Comparison of ENCODE assay signal across 11 cellular contexts in genomic region chr5:105506692-105507277, GRCh38.
A peak's percentile ranks its signal among the peaks of the same experiment; 100 is the strongest.
DNase-seq lines count a peak whose midpoint lies in the region; ATAC-seq and TF ChIP-seq lines count a peak whose summit lies in the region.
"Had no signal": no experiment of that assay in that cellular context is flagged by ENCODE, and none has a peak within 500 bp of the region (broad histone marks: within the 10 kb centered on the region; RNA-seq: fewer than 3 reads in every experiment).

No MANE protein-coding gene starts in this region.

- no TSS peak for BruUV-seq in PC-9 (replicated peaks; lab: Mats Ljungman, UMichigan)

- H3K27ac ChIP-seq in PC-9: no peak overlapping the region
- H3K27ac ChIP-seq in fibroblast of lung (ENCODE audit: insufficient read depth, low read length): no peak overlapping the region
- no peak overlapping the region for H3K27ac ChIP-seq in GM23248
- H3K27ac ChIP-seq: BLaER1 had no signal

- H3K9me3 ChIP-seq in PC-9 (ENCODE audit: insufficient read depth, low read depth): no peaks in the 10 kb centered on the region
- H3K9me3 ChIP-seq in fibroblast of lung (ENCODE audit: control insufficient read depth, insufficient read depth, low read depth, low read length): no peaks in the 10 kb centered on the region
- H3K9me3 ChIP-seq in GM23248 (ENCODE audit: low read depth): no peaks in the 10 kb centered on the region
- H3K9me3 ChIP-seq: BLaER1 had no signal

- in situ Hi-C loops in GM23248 (cut with MboI): no loop called here

- H3K27ac Mint-ChIP-seq in type B pancreatic cell: no peak overlapping the region
- H3K27ac Mint-ChIP-seq in activated CD8-positive, alpha-beta memory T cell treated with anti-CD3 and anti-CD28 coated beads, Interleukin-2, amount 10 ng/mL, durations not matched to agents 7 days and 5 days: no peak overlapping the region

- no peaks in the 10 kb centered on the region for H3K27me3 Mint-ChIP-seq in type B pancreatic cell
- no peaks in the 10 kb centered on the region for H3K27me3 Mint-ChIP-seq in activated CD8-positive, alpha-beta memory T cell treated with anti-CD3 and anti-CD28 coated beads, Interleukin-2, amount 10 ng/mL, durations not matched to agents 7 days and 5 days
- H3K27me3 Mint-ChIP-seq in activated T-cell treated with anti-CD3 and anti-CD28 coated beads, Interleukin-2, amount 50 U/mL, for 4 hours (ENCODE audit: low read depth): no peaks in the 10 kb centered on the region

- no peaks in the 10 kb centered on the region for H3K36me3 Mint-ChIP-seq in type B pancreatic cell
- no peaks in the 10 kb centered on the region for H3K36me3 Mint-ChIP-seq in activated CD8-positive, alpha-beta memory T cell treated with anti-CD3 and anti-CD28 coated beads, Interleukin-2, amount 10 ng/mL, durations not matched to agents 7 days and 5 days
- H3K36me3 Mint-ChIP-seq in activated T-cell treated with anti-CD3 and anti-CD28 coated beads, Interleukin-2, amount 50 U/mL, for 4 hours (ENCODE audit: insufficient read depth): no peaks in the 10 kb centered on the region

- H3K4me3 ChIP-seq in PC-9: no peak overlapping the region
- H3K4me3 ChIP-seq in fibroblast of lung (replicated peaks in 1 of 4; ENCODE audit: control extremely low read depth in 1 of 4, insufficient read depth in 1 of 4, low read depth in 3 of 4, low read length in 4 of 4): no peak overlapping the region
- H3K4me3 ChIP-seq in GM23248: no peak overlapping the region
- H3K4me3 ChIP-seq: BLaER1 had no signal

- H3K4me2 ChIP-seq in PC-9 (no peak overlapping the region), fibroblast of lung (ENCODE audit: extremely low read depth, insufficient read depth, low read length) (no peak overlapping the region), GM23248 (ENCODE audit: unreplicated experiment) (no peak overlapping the region)
- H3K4me2 ChIP-seq: BLaER1 had no signal

- H3F3A ChIP-seq in PC-9 (ENCODE audit: insufficient read depth, low read depth): no peaks in the 10 kb centered on the region
- no peaks in the 10 kb centered on the region for H3F3A ChIP-seq in GM23248 (ENCODE audit: insufficient read depth)

- no peaks in the 10 kb centered on the region for H3K9me3 Mint-ChIP-seq in type B pancreatic cell
- H3K9me3 Mint-ChIP-seq in activated CD8-positive, alpha-beta memory T cell treated with anti-CD3 and anti-CD28 coated beads, Interleukin-2, amount 10 ng/mL, durations not matched to agents 7 days and 5 days (ENCODE audit: low read depth): peaks cover 8% of the 10 kb centered on the region
- H3K9me3 Mint-ChIP-seq in activated T-cell treated with anti-CD3 and anti-CD28 coated beads, Interleukin-2, amount 50 U/mL, for 4 hours: peaks cover 14% of the 10 kb centered on the region

- POLR2A ChIA-PET in PC-9 (lab: Charles Lee; ENCODE audit: unreplicated experiment): no interaction called here

- H4K20me1 ChIP-seq in PC-9 (ENCODE audit: insufficient read depth) (no peaks in the 10 kb centered on the region), fibroblast of lung (ENCODE audit: control insufficient read depth, extremely low read depth, insufficient read depth, low read length) (no peaks in the 10 kb centered on the region), GM23248 (ENCODE audit: insufficient read depth) (no peaks in the 10 kb centered on the region)
- H4K20me1 ChIP-seq: BLaER1 had no signal

- H3K79me2 ChIP-seq in PC-9 (ENCODE audit: low read depth): no peaks in the 10 kb centered on the region
- no peaks in the 10 kb centered on the region for H3K79me2 ChIP-seq in fibroblast of lung (ENCODE audit: control insufficient read depth, insufficient read depth, low read length)
- H3K79me2 ChIP-seq in GM23248 (ENCODE audit: insufficient read depth): no peaks in the 10 kb centered on the region

- intact Hi-C loops in PC-9 (cut with micrococcal nuclease; ENCODE audit: unreplicated experiment): no loop called here

- 5 to 6% methylated on average over 2 of the region's 2 CpGs for WGBS in GM23248 (ENCODE audit: low coverage in 1 of 2, low lambda C conversion rate in 2 of 2, missing lambda C conversion rate in 2 of 2), 2 experiments

- TF ChIP-seq CTCF in PC-9 (conservative IDR thresholded peaks at IDR 0.05) (peak; percentile 44; the same call in 1 of the 2 replicates), fibroblast of lung (conservative IDR thresholded peaks at IDR 0.05 in 1 of 2, IDR thresholded peaks at IDR 0.05 in 1 of 2; ENCODE audit: low read depth in 1 of 2, low read length in 2 of 2) (peak; percentile 7 to 50), type B pancreatic cell (conservative IDR thresholded peaks at IDR 0.05) (peak; percentile 65)

- no peak for ATAC-seq in activated CD8-positive, alpha-beta memory T cell treated with anti-CD3 and anti-CD28 coated beads, Interleukin-2, amount 10 ng/mL, durations not matched to agents 7 days and 5 days
- ATAC-seq in activated T-cell treated with anti-CD3 and anti-CD28 coated beads, Interleukin-2, amount 50 U/mL, for 4 hours: no peak

- H3K9ac ChIP-seq in fibroblast of lung (ENCODE audit: insufficient read depth, low read length) (no peak overlapping the region), GM23248 (no peak overlapping the region)
- H3K9ac ChIP-seq: BLaER1 had no signal

- H3K27me3 ChIP-seq in PC-9 (ENCODE audit: insufficient read depth, low read depth): no peaks in the 10 kb centered on the region
- H3K27me3 ChIP-seq in fibroblast of lung (ENCODE audit: control insufficient read depth, insufficient read depth, low read length): no peaks in the 10 kb centered on the region
- H3K27me3 ChIP-seq in GM23248 (replicated peaks; ENCODE audit: insufficient read depth): no peaks in the 10 kb centered on the region
- H3K27me3 ChIP-seq: BLaER1 had no signal

- H3K36me3 ChIP-seq in PC-9 (ENCODE audit: low read depth) (no peaks in the 10 kb centered on the region), fibroblast of lung (ENCODE audit: control insufficient read depth, insufficient read depth, low read length) (no peaks in the 10 kb centered on the region), GM23248 (ENCODE audit: low read depth) (no peaks in the 10 kb centered on the region)
- H3K36me3 ChIP-seq: BLaER1 had no signal

- no peaks in the 10 kb centered on the region for H3K4me1 Mint-ChIP-seq in type B pancreatic cell (ENCODE audit: unreplicated experiment)
- H3K4me1 Mint-ChIP-seq in activated CD8-positive, alpha-beta memory T cell treated with anti-CD3 and anti-CD28 coated beads, Interleukin-2, amount 10 ng/mL, durations not matched to agents 7 days and 5 days: no peaks in the 10 kb centered on the region
- no peaks in the 10 kb centered on the region for H3K4me1 Mint-ChIP-seq in activated T-cell treated with anti-CD3 and anti-CD28 coated beads, Interleukin-2, amount 50 U/mL, for 4 hours (ENCODE audit: low read depth)

- no peaks in the 10 kb centered on the region for H3K4me1 ChIP-seq in PC-9 (replicated peaks; ENCODE audit: insufficient read depth)
- no peaks in the 10 kb centered on the region for H3K4me1 ChIP-seq in fibroblast of lung (ENCODE audit: control insufficient read depth, extremely low read depth, insufficient read depth, low read length)
- no peaks in the 10 kb centered on the region for H3K4me1 ChIP-seq in GM23248 (ENCODE audit: insufficient read depth)
- H3K4me1 ChIP-seq: BLaER1 had no signal

- CTCF ChIA-PET in PC-9 (lab: Charles Lee): no interaction called here
- CTCF ChIA-PET in activated CD8-positive, alpha-beta memory T cell treated with anti-CD3 and anti-CD28 coated beads, Interleukin-2, amount 10 ng/mL, durations not matched to agents 7 days and 5 days (lab: Charles Lee): no interaction called here

- DNase-seq in SIG-M5 treated with dmso at 0.1 percent for 504 hours (lab: John Stamatoyannopoulos, UW; ENCODE audit: unreplicated experiment) (peak; percentile 71), SIG-M5 (lab: John Stamatoyannopoulos, UW) (no peak), PC-9 (no peak), fibroblast of lung (ENCODE audit: low read depth in 2 of 2) (peak in 1 of 2 donors; percentile 15), type B pancreatic cell (ENCODE audit: extremely low spot score, unreplicated experiment) (no peak), GM23248 (no peak)
- no peak for DNase-seq in activated CD8-positive, alpha-beta memory T cell treated with anti-CD3 and anti-CD28 coated beads, Interleukin-2, amount 10 ng/mL, durations not matched to agents 7 days and 5 days
- no peak for DNase-seq in activated T-cell treated with anti-CD3 and anti-CD28 coated beads, Interleukin-2, amount 50 U/mL, for 4 hours
- DNase-seq: activated CD4-positive, alpha-beta T cell treated with anti-CD3 and anti-CD28 coated beads, Interleukin-2, amount 50 U/mL, for 4 hours; MV-4-11 had no signal

- no peak overlapping the region for H3K4me3 Mint-ChIP-seq in type B pancreatic cell
- H3K4me3 Mint-ChIP-seq in activated CD8-positive, alpha-beta memory T cell treated with anti-CD3 and anti-CD28 coated beads, Interleukin-2, amount 10 ng/mL, durations not matched to agents 7 days and 5 days: no peak overlapping the region
- no peak overlapping the region for H3K4me3 Mint-ChIP-seq in activated T-cell treated with anti-CD3 and anti-CD28 coated beads, Interleukin-2, amount 50 U/mL, for 4 hours

- no peak overlapping the region; the same call in 1 of the 2 replicates for H2AFZ ChIP-seq in PC-9
- no peak overlapping the region for H2AFZ ChIP-seq in fibroblast of lung (ENCODE audit: low read length)
- no peak overlapping the region for H2AFZ ChIP-seq in GM23248

- no peaks in the 10 kb centered on the region for H3K9me2 ChIP-seq in PC-9 (ENCODE audit: insufficient read depth)
- H3K9me2 ChIP-seq in GM23248 (ENCODE audit: insufficient read depth): no peaks in the 10 kb centered on the region
